ENCODE assay signal across 1 cellular context in the genomic region with DNA sequence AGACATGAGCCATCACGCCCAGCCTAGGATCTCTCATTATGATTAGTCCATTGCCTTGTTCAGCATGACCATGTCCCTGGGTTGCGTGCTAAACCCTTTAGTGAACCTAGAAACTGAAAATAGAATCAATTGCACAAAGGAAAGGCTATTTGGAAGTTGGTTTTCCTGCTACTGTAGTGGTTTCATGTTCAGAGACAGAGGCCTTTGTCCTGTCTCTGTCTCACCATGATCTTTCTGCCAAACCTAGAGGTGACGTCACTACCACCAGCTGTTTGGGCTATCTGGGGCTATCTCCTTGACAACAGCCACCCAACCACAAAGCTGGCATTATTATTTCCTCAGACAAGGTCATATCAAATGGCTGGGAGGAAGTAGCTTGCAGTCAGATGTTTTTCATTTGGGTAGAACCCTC.
TF ChIP-seq lines count a peak whose summit lies in the region.

No MANE protein-coding gene starts in this region.

TF ChIP-seq in HepG2, 621 proteins besides CTCF, POLR2A, EP300 and RAD21 (continued from another document):
- TF ChIP-seq, protein P1, sequence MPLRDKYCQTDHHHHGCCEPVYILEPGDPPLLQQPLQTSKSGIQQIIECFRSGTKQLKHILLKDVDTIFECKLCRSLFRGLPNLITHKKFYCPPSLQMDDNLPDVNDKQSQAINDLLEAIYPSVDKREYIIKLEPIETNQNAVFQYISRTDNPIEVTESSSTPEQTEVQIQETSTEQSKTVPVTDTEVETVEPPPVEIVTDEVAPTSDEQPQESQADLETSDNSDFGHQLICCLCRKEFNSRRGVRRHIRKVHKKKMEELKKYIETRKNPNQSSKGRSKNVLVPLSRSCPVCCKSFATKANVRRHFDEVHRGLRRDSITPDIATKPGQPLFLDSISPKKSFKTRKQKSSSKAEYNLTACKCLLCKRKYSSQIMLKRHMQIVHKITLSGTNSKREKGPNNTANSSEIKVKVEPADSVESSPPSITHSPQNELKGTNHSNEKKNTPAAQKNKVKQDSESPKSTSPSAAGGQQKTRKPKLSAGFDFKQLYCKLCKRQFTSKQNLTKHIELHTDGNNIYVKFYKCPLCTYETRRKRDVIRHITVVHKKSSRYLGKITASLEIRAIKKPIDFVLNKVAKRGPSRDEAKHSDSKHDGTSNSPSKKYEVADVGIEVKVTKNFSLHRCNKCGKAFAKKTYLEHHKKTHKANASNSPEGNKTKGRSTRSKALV (CRISPR knock-in tag; IDR thresholded peaks at IDR 0.05) = no peak
- TF ChIP-seq ZMYM3 (CRISPR knock-in tag; IDR thresholded peaks at IDR 0.05) (no peak), TMF1 (CRISPR knock-in tag; IDR thresholded peaks at IDR 0.05; ENCODE audit: low read depth) (no peak), ZBTB49 (CRISPR knock-in tag; IDR thresholded peaks at IDR 0.05; ENCODE audit: borderline replicate concordance) (no peak), FOXA3 (CRISPR knock-in tag; IDR thresholded peaks at IDR 0.05) (no peak), ZNF333 (CRISPR knock-in tag; IDR thresholded peaks at IDR 0.05; ENCODE audit: borderline replicate concordance) (no peak), ARID3A (IDR thresholded peaks at IDR 0.05; ENCODE audit: low read depth, low read length) (peak; percentile 65), MIER2 (CRISPR knock-in tag; IDR thresholded peaks at IDR 0.05) (no peak), SAP130 (CRISPR knock-in tag; IDR thresholded peaks at IDR 0.05; ENCODE audit: low read depth) (peak; percentile 29; the same call in 1 of the 2 replicates), ZNF282 (IDR thresholded peaks at IDR 0.05; ENCODE audit: partially characterized antibody) (no peak), ZNF512 (CRISPR knock-in tag; IDR thresholded peaks at IDR 0.05) (no peak)
- TF ChIP-seq, protein P2, sequence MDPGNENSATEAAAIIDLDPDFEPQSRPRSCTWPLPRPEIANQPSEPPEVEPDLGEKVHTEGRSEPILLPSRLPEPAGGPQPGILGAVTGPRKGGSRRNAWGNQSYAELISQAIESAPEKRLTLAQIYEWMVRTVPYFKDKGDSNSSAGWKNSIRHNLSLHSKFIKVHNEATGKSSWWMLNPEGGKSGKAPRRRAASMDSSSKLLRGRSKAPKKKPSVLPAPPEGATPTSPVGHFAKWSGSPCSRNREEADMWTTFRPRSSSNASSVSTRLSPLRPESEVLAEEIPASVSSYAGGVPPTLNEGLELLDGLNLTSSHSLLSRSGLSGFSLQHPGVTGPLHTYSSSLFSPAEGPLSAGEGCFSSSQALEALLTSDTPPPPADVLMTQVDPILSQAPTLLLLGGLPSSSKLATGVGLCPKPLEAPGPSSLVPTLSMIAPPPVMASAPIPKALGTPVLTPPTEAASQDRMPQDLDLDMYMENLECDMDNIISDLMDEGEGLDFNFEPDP (CRISPR knock-in tag; conservative IDR thresholded peaks at IDR 0.05) = no peak
- TF ChIP-seq, protein P3, sequence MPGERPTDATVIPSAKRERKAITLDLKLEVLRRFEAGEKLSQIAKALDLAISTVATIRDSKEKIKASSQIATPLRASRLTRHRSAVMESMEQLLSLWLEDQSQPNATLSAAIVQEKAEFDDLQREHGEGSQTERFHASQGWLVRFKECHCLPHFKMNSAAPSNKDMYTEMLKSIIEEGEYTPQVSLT (CRISPR knock-in tag; IDR thresholded peaks at IDR 0.05; ENCODE audit: borderline replicate concordance, low read depth) = no peak
- TF ChIP-seq, protein P4, sequence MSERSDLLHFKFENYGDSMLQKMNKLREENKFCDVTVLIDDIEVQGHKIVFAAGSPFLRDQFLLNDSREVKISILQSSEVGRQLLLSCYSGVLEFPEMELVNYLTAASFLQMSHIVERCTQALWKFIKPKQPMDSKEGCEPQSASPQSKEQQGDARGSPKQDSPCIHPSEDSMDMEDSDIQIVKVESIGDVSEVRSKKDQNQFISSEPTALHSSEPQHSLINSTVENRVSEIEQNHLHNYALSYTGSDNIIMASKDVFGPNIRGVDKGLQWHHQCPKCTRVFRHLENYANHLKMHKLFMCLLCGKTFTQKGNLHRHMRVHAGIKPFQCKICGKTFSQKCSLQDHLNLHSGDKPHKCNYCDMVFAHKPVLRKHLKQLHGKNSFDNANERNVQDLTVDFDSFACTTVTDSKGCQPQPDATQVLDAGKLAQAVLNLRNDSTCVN (CRISPR knock-in tag; IDR thresholded peaks at IDR 0.05; ENCODE audit: borderline replicate concordance) = no peak
TF ChIP-seq in HepG2: peak in this region for 9.
